In genomic region chr10:132746386-132746785, GRCh38 we compare ENCODE assay signal across 28 cellular contexts. TPM values are rescaled to one million over a fixed set of nuclear protein-coding genes. Genes with fewer than 3 reads are reported as not detected.
"Had no signal": no experiment of that assay in that cellular context is flagged by ENCODE, and none has a peak within 500 bp of the region (broad histone marks: within the 10 kb centered on the region; RNA-seq: fewer than 3 reads in every experiment).

No MANE protein-coding gene starts in this region.

- H3K4me3 ChIP-seq: body of pancreas, colonic mucosa, gastrocnemius medialis, heart left ventricle, mucosa of descending colon, ovary, psoas muscle, smooth muscle cell, stomach, testis, upper lobe of right lung had no signal

- H3K4me1 ChIP-seq: body of pancreas, colonic mucosa, gastrocnemius medialis, heart left ventricle, psoas muscle, stomach, testis, upper lobe of right lung had no signal

- DNase-seq: activated CD4-positive, alpha-beta T cell treated with anti-CD3 and anti-CD28 coated beads, Interleukin-2, amount 10 ng/mL, durations not matched to agents 7 days and 5 days; activated CD8-positive, alpha-beta T cell treated with anti-CD3 and anti-CD28 coated beads, Interleukin-2, amount 10 ng/mL, durations not matched to agents 7 days and 5 days; activated naive CD4-positive, alpha-beta T cell treated with Interleukin-2 at 50 U/mL for 16 hours; activated naive CD8-positive, alpha-beta T cell treated with anti-CD3 and anti-CD28 coated beads, Interleukin-2, amount 10 ng/mL, durations not matched to agents 7 days and 5 days; activated T-cell treated with anti-CD3 and anti-CD28 coated beads, Interleukin-2, amount 50 U/mL, for 24 hours; body of pancreas; central memory CD4-positive, alpha-beta T cell; colonic mucosa; gastrocnemius medialis; heart left ventricle; immature natural killer cell; kidney glomerular epithelial cell; left ventricle myocardium superior; mucosa of descending colon; naive thymus-derived CD4-positive, alpha-beta T cell; ovary; psoas muscle; right cardiac atrium; stimulated activated CD4-positive, alpha-beta T cell treated with anti-CD3 and anti-CD28 coated beads, Interleukin-4, amount 100 ng/mL, for 24 hours; stomach; T-cell; T-helper 9 cell; testis; upper lobe of right lung had no signal

- H3K36me3 ChIP-seq: colonic mucosa, ovary had no signal

- H3K27ac ChIP-seq: body of pancreas, colonic mucosa, gastrocnemius medialis, ovary, psoas muscle, testis, upper lobe of right lung had no signal

- H3K9me3 ChIP-seq: body of pancreas, colonic mucosa, gastrocnemius medialis, heart left ventricle, mucosa of descending colon, ovary, psoas muscle, stomach, testis, upper lobe of right lung had no signal

- ATAC-seq: activated CD4-positive, CD25-positive, alpha-beta regulatory T cell treated with anti-CD3 and anti-CD28 coated beads, Interleukin-2, amount 50 U/mL, for 24 hours; activated CD8-positive, alpha-beta T cell treated with anti-CD3 and anti-CD28 coated beads, Interleukin-2, amount 10 ng/mL, durations not matched to agents 7 days and 5 days; gastrocnemius medialis; heart left ventricle; left ventricle myocardium superior; mucosa of descending colon; naive thymus-derived CD4-positive, alpha-beta T cell; psoas muscle; right cardiac atrium; stimulated activated effector memory CD8-positive, alpha-beta T cell treated with anti-CD3 and anti-CD28 coated beads, Interleukin-12 subunit alpha, Interleukin-12 subunit beta, amount 100 ng/mL, for 72 hours; T-cell; upper lobe of right lung had no signal

- H3K27me3 ChIP-seq: body of pancreas, colonic mucosa, gastrocnemius medialis, heart left ventricle, ovary, stomach, testis, upper lobe of right lung had no signal

RNA-seq across cellular contexts. Expression of gene NKX6-2, which starts 39.6 kb away (rescaled TPM):
- total RNA-seq: activated CD4-positive, alpha-beta T cell treated with anti-CD3 and anti-CD28 coated beads, Interleukin-2, amount 10 ng/mL, durations not matched to agents 7 days and 5 days; activated CD8-positive, alpha-beta T cell treated with anti-CD3 and anti-CD28 coated beads, Interleukin-2, amount 10 ng/mL, durations not matched to agents 7 days and 5 days; activated naive CD8-positive, alpha-beta T cell treated with anti-CD3 and anti-CD28 coated beads, Interleukin-2, amount 10 ng/mL, durations not matched to agents 7 days and 5 days; activated T-helper 2 cell treated with anti-CD3 and anti-CD28 coated beads, Interferon-gamma antibody, Interleukin-2, Interleukin-4, amounts not matched to agents 10 μg/mL and 5 μg/mL and 100 μg/mL, durations not matched to agents 14 hours and 24 hours and 36 hours; colonic mucosa; heart left ventricle; left ventricle myocardium superior; mucosa of descending colon; naive thymus-derived CD4-positive, alpha-beta T cell; ovary; psoas muscle; right cardiac atrium; smooth muscle cell; T-cell; upper lobe of right lung had no signal
- polyA plus RNA-seq: immature natural killer cell, ovary, psoas muscle had no signal
